In genomic region chr19:4343845-4344713, GRCh38 we compare ENCODE assay signal across 8 cellular contexts. TPM values are rescaled to one million over a fixed set of nuclear protein-coding genes. Genes with fewer than 3 reads are reported as not detected.
DNase-seq lines count a peak whose midpoint lies in the region; ATAC-seq and TF ChIP-seq lines count a peak whose summit lies in the region.

No MANE protein-coding gene starts in this region.

- peaks cover 0 to 20% (median 0%) of the 10 kb centered on the region in 11 experiments; a peak in 5 of 22 replicates for H4K20me1 ChIP-seq in BLaER1 treated with 17β-estradiol and CSF1 and Interleukin-3, amounts not matched to agents 10 nM and 100 nM

- DNase-seq in MG63 (no peak), colonic mucosa (peak; percentile 44), NCI-H2171 treated with DMSO at 0.1 percent for 48 hours (lab: John Stamatoyannopoulos, UW) (no peak), anterior cingulate cortex (lab: John Stamatoyannopoulos, UW) (no peak), NOMO-1 treated with DMSO at 0.1 percent for 48 hours (lab: John Stamatoyannopoulos, UW; ENCODE audit: unreplicated experiment) (no peak)
- no peak for DNase-seq in natural killer cell treated with Interleukin-12 subunit alpha and Interleukin-12 subunit beta and Interleukin-15 and Interleukin-18, amount 100 ng/mL, for 72 hours (ENCODE audit: low spot score)
- DNase-seq in stimulated activated naive CD4-positive, alpha-beta T cell treated with Interleukin-2 at 50 U/mL for 16 hours (lab: John Stamatoyannopoulos, UW), result no peak

- H3K27me3 ChIP-seq in BLaER1 treated with 17β-estradiol and CSF1 and Interleukin-3, amounts not matched to agents 10 nM and 100 nM, result no peaks in the 10 kb centered on the region
- H3K27me3 ChIP-seq in MG63 (no peaks in the 10 kb centered on the region), colonic mucosa (no peaks in the 10 kb centered on the region)

- no peaks in the 10 kb centered on the region for H3K36me3 Mint-ChIP-seq in natural killer cell treated with Interleukin-12 subunit alpha and Interleukin-12 subunit beta and Interleukin-15 and Interleukin-18, amount 100 ng/mL, for 72 hours

- H3K27ac ChIP-seq in BLaER1 treated with 17β-estradiol and CSF1 and Interleukin-3, amounts not matched to agents 10 nM and 100 nM, result peak overlapping the region in 6 of 11 experiments; percentile 73 to 85 (median 80); a peak in 6 of 22 replicates
- peak overlapping the region; percentile 96 for H3K27ac ChIP-seq in colonic mucosa

- H3K4me2 ChIP-seq in BLaER1 treated with 17β-estradiol and CSF1 and Interleukin-3, amounts not matched to agents 10 nM and 100 nM, result peak overlapping the region; percentile 92 to 100 (median 99)

- H3K27ac Mint-ChIP-seq in natural killer cell treated with Interleukin-12 subunit alpha and Interleukin-12 subunit beta and Interleukin-15 and Interleukin-18, amount 100 ng/mL, for 72 hours, result no peak overlapping the region

- peak overlapping the region; percentile 61 to 82 (median 70) for H3K4me3 ChIP-seq in BLaER1 treated with 17β-estradiol and CSF1 and Interleukin-3, amounts not matched to agents 10 nM and 100 nM
- H3K4me3 ChIP-seq in MG63 (peak overlapping the region; percentile 64), colonic mucosa (peak overlapping the region; percentile 45)

- H3K9ac ChIP-seq in BLaER1 treated with 17β-estradiol and CSF1 and Interleukin-3, amounts not matched to agents 10 nM and 100 nM, result peak overlapping the region; percentile 57 to 83 (median 78)
- peak overlapping the region; percentile 28 to 78 for H3K9ac ChIP-seq in colonic mucosa (ENCODE audit: low read depth in 2 of 2, low read length in 2 of 2)

- peak overlapping the region; percentile 91 for H3K4me3 Mint-ChIP-seq in natural killer cell treated with Interleukin-12 subunit alpha and Interleukin-12 subunit beta and Interleukin-15 and Interleukin-18, amount 100 ng/mL, for 72 hours

- peaks cover 22 to 37% of the 10 kb centered on the region in 2 donors for H3K4me1 Mint-ChIP-seq in natural killer cell treated with Interleukin-12 subunit alpha and Interleukin-12 subunit beta and Interleukin-15 and Interleukin-18, amount 100 ng/mL, for 72 hours (ENCODE audit: low read depth in 2 of 2)

- intact Hi-C loops in colonic mucosa (cut with DNase I), result no loop called here

- H3K4me1 ChIP-seq in BLaER1 treated with 17β-estradiol and CSF1 and Interleukin-3, amounts not matched to agents 10 nM and 100 nM, result peaks cover 17 to 30% (median 20%) of the 10 kb centered on the region in 10 experiments
- H3K4me1 ChIP-seq in colonic mucosa, result peaks cover 13% of the 10 kb centered on the region

- no peak for TF ChIP-seq CTCF in colonic mucosa (IDR thresholded peaks at IDR 0.05)

- H3K36me3 ChIP-seq in BLaER1 treated with 17β-estradiol and CSF1 and Interleukin-3, amounts not matched to agents 10 nM and 100 nM, result peaks cover 22 to 35% (median 29%) of the 10 kb centered on the region in 11 experiments
- H3K36me3 ChIP-seq in MG63 (no peaks in the 10 kb centered on the region), colonic mucosa (peaks cover 6% of the 10 kb centered on the region)

- H3K9me3 ChIP-seq in BLaER1 treated with 17β-estradiol and CSF1 and Interleukin-3, amounts not matched to agents 10 nM and 100 nM (replicated peaks in 1 of 11), result no peaks in the 10 kb centered on the region
- no peaks in the 10 kb centered on the region for H3K9me3 ChIP-seq in MG63
- no peaks in the 10 kb centered on the region for H3K9me3 ChIP-seq in colonic mucosa

- no peaks in the 10 kb centered on the region for H3K27me3 Mint-ChIP-seq in natural killer cell treated with Interleukin-12 subunit alpha and Interleukin-12 subunit beta and Interleukin-15 and Interleukin-18, amount 100 ng/mL, for 72 hours

- no peak for ATAC-seq in natural killer cell treated with Interleukin-12 subunit alpha and Interleukin-12 subunit beta and Interleukin-15 and Interleukin-18, amount 100 ng/mL, for 72 hours

- no peaks in the 10 kb centered on the region for H3K9me3 Mint-ChIP-seq in natural killer cell treated with Interleukin-12 subunit alpha and Interleukin-12 subunit beta and Interleukin-15 and Interleukin-18, amount 100 ng/mL, for 72 hours

RNA-seq across cellular contexts. Expression of gene MPND, which starts 0.7 kb away (rescaled TPM):
- total RNA-seq in MG63 (2014; rRNA removed; shearing (Covaris generic); ENCODE audit: low replicate concordance), result 0.52 and 4.4 TPM in 2 replicates
- total RNA-seq in colonic mucosa, result 10 to 100 TPM; 38.0 to 63.2 TPM
- total RNA-seq in natural killer cell treated with Interleukin-12 subunit alpha and Interleukin-12 subunit beta and Interleukin-15 and Interleukin-18, amount 100 ng/mL, for 72 hours, result 10 to 100 TPM; 28.3 to 73.5 TPM

RNA-seq across cellular contexts. Expression of gene STAP2, which starts 5.5 kb away (rescaled TPM):
- not detected in 2 replicates for total RNA-seq in MG63 (2014; rRNA removed; shearing (Covaris generic); ENCODE audit: low replicate concordance)
- total RNA-seq in colonic mucosa, result 100 to 1,000 TPM; 197 to 218 TPM
- total RNA-seq in natural killer cell treated with Interleukin-12 subunit alpha and Interleukin-12 subunit beta and Interleukin-15 and Interleukin-18, amount 100 ng/mL, for 72 hours, result 10 to 100 TPM in 1 of 2 donors, 1 to 10 TPM in 1; 7.3 to 12.8 TPM

RNA-seq across cellular contexts. Expression of gene FSD1, which starts 39.7 kb away (rescaled TPM):
- not detected in 2 replicates for total RNA-seq in MG63 (2014; rRNA removed; shearing (Covaris generic); ENCODE audit: low replicate concordance)
- total RNA-seq in colonic mucosa, result 1 to 10 TPM in 1 of 2 donors, under 1 TPM in 1; 0.98 to 2.4 TPM
- total RNA-seq in natural killer cell treated with Interleukin-12 subunit alpha and Interleukin-12 subunit beta and Interleukin-15 and Interleukin-18, amount 100 ng/mL, for 72 hours, result 10 to 100 TPM; 16.0 to 24.7 TPM

RNA-seq across cellular contexts. Expression of gene TMIGD2, which starts 41.9 kb away (rescaled TPM):
- total RNA-seq in MG63 (2014; rRNA removed; shearing (Covaris generic); ENCODE audit: low replicate concordance), result not detected in 2 replicates
- under 1 TPM in 1 of 2 donors, not detected in 1; 0.74 TPM for total RNA-seq in colonic mucosa
- 1 to 10 TPM; 4.6 to 5.1 TPM for total RNA-seq in natural killer cell treated with Interleukin-12 subunit alpha and Interleukin-12 subunit beta and Interleukin-15 and Interleukin-18, amount 100 ng/mL, for 72 hours

RNA-seq across cellular contexts. Expression of gene SH3GL1, which starts 56.3 kb away (rescaled TPM):
- 50.5 and 76.0 TPM in 2 replicates for total RNA-seq in MG63 (2014; rRNA removed; shearing (Covaris generic); ENCODE audit: low replicate concordance)
- total RNA-seq in colonic mucosa, result 10 to 100 TPM; 54.0 to 66.6 TPM
- 10 to 100 TPM; 47.0 to 50.8 TPM for total RNA-seq in natural killer cell treated with Interleukin-12 subunit alpha and Interleukin-12 subunit beta and Interleukin-15 and Interleukin-18, amount 100 ng/mL, for 72 hours

Comparison
In these comparisons a context has a peak if more than half of its experiments do, and no peak if none do; other contexts are left out.
1. RNA of gene STAP2, which starts 5.5 kb away (total RNA-seq): 197 to 218 TPM in colonic mucosa; 7.3 to 12.8 TPM in natural killer cell treated with Interleukin-12 subunit alpha and Interleukin-12 subunit beta and Interleukin-15 and Interleukin-18, amount 100 ng/mL, for 72 hours and not detected in MG63; every median in the first group is over 10 times any median in the second.
2. RNA of gene FSD1, which starts 39.7 kb away (total RNA-seq): 16.0 to 24.7 TPM in natural killer cell treated with Interleukin-12 subunit alpha and Interleukin-12 subunit beta and Interleukin-15 and Interleukin-18, amount 100 ng/mL, for 72 hours; 0.98 to 2.4 TPM in colonic mucosa and not detected in MG63; every median in the first group is over 4 times any median in the second.
3. Peak in every context shown above with its lines, with median percentiles within 50 percentile points of each other: H3K4me3 ChIP-seq.